ENCODE assay signal across 1 cellular context in genomic region chr12:123141615-123142517, GRCh38.
TF ChIP-seq lines count a peak whose summit lies in the region.

No MANE protein-coding gene starts in this region.

TF ChIP-seq in HepG2, 621 proteins besides CTCF, POLR2A, EP300 and RAD21 (continued from another document):
- TF ChIP-seq AFF4 (CRISPR knock-in tag; IDR thresholded peaks at IDR 0.05) (no peak), ZBTB25 (CRISPR knock-in tag; IDR thresholded peaks at IDR 0.05) (no peak), ZNF225 (CRISPR knock-in tag; IDR thresholded peaks at IDR 0.05) (no peak), ZNF609 (CRISPR knock-in tag; IDR thresholded peaks at IDR 0.05; ENCODE audit: borderline replicate concordance) (no peak), KIAA2018 (CRISPR knock-in tag; IDR thresholded peaks at IDR 0.05; ENCODE audit: borderline replicate concordance) (no peak), FOSL1 (CRISPR knock-in tag; IDR thresholded peaks at IDR 0.05; ENCODE audit: borderline replicate concordance) (peak; percentile 65; the same call in 1 of the 2 replicates), ZNF784 (CRISPR knock-in tag; IDR thresholded peaks at IDR 0.05; ENCODE audit: borderline replicate concordance) (no peak), ZBTB43 (CRISPR knock-in tag; conservative IDR thresholded peaks at IDR 0.05) (no peak; the same call in 1 of the 2 replicates)
